Comparison of ENCODE assay signal across 24 cellular contexts in genomic region chrX:31337332-31337731, GRCh38.
DNase-seq lines count a peak whose midpoint lies in the region; ATAC-seq and TF ChIP-seq lines count a peak whose summit lies in the region.
"Had no signal": no experiment of that assay in that cellular context is flagged by ENCODE, and none has a peak within 500 bp of the region (broad histone marks: within the 10 kb centered on the region; RNA-seq: fewer than 3 reads in every experiment).

No MANE protein-coding gene starts in this region.

- no CpG with 5 or more reads among the region's 2 CpGs for WGBS in IMR-90 (ENCODE audit: extremely low coverage in 2 of 2, insufficient read length in 1 of 2), 2 experiments
- 77 to 78% methylated on average over 2 of the region's 2 CpGs for WGBS in sigmoid colon, 2 donors

- H3K9me3 ChIP-seq in IMR-90 (ENCODE audit: control insufficient read depth, insufficient read depth, low read length) (no peaks in the 10 kb centered on the region), right atrium auricular region (no peaks in the 10 kb centered on the region), sigmoid colon (no peaks in the 10 kb centered on the region)
- H3K9me3 ChIP-seq: neutrophil, upper lobe of right lung had no signal

- H3K27ac Mint-ChIP-seq in chondrocyte (ENCODE audit: unreplicated experiment) = peak overlapping the region; percentile 20
- H3K27ac Mint-ChIP-seq: activated naive CD8-positive, alpha-beta T cell treated with anti-CD3 and anti-CD28 coated beads, Interleukin-2, amount 10 ng/mL, durations not matched to agents 7 days and 5 days had no signal

- POLR2A ChIA-PET in IMR-90 (lab: Charles Lee; ENCODE audit: unreplicated experiment) = interaction anchor here (0.6 kb wide), 1 partner anchor 263 kb away, joined by 3 read pairs; no protein-coding TSS in a partner anchor

- H3K4me2 ChIP-seq in IMR-90 (ENCODE audit: low read depth, low read length) = no peak overlapping the region
- H3K4me2 ChIP-seq: KMS-11 had no signal

- H4K20me1 ChIP-seq in IMR-90 (ENCODE audit: insufficient read depth, low read length) = no peaks in the 10 kb centered on the region

- no peaks in the 10 kb centered on the region for H3K27me3 ChIP-seq in IMR-90 (ENCODE audit: control insufficient read depth, insufficient read depth, low read length)
- no peaks in the 10 kb centered on the region for H3K27me3 ChIP-seq in right atrium auricular region
- H3K27me3 ChIP-seq in sigmoid colon = no peaks in the 10 kb centered on the region
- H3K27me3 ChIP-seq: neutrophil, upper lobe of right lung had no signal

- ATAC-seq in IMR-90 (ENCODE audit: low read depth) (no peak), HG02870 (IDR thresholded peaks at IDR 0.05; ENCODE audit: unreplicated experiment) (no peak), HG03280 (IDR thresholded peaks at IDR 0.05; ENCODE audit: unreplicated experiment) (no peak)
- ATAC-seq: GM12878, upper lobe of right lung had no signal

- TF ChIP-seq POLR2A in IMR-90 (IDR thresholded peaks at IDR 0.05; ENCODE audit: low read depth, low read length) (no peak), sigmoid colon (IDR thresholded peaks at IDR 0.05) (no peak)

- H2AK9ac ChIP-seq in IMR-90 (replicated peaks; ENCODE audit: low read depth, low read length, poor library complexity) = no peak overlapping the region

- H3K4me1 ChIP-seq in IMR-90 (ENCODE audit: control insufficient read depth, insufficient read depth, low read length) (no peaks in the 10 kb centered on the region), right atrium auricular region (peaks cover 0 to 4% of the 10 kb centered on the region in 2 donors), sigmoid colon (peaks cover 0 to 36% (median 12%) of the 10 kb centered on the region in 4 donors)
- H3K4me1 ChIP-seq: upper lobe of right lung had no signal

- H3K23ac ChIP-seq in IMR-90 (ENCODE audit: low read depth, low read length) = no peak overlapping the region

- H3K9ac ChIP-seq in IMR-90 (ENCODE audit: low read depth, low read length) = no peak overlapping the region
- H3K9ac ChIP-seq: KMS-11 had no signal

- no peaks in the 10 kb centered on the region for H3K79me1 ChIP-seq in IMR-90 (ENCODE audit: low read depth in 1 of 2, low read length in 2 of 2)

- H2AFZ ChIP-seq in IMR-90 (replicated peaks; ENCODE audit: low read length, poor library complexity) = no peak overlapping the region

- H3K4me3 Mint-ChIP-seq in chondrocyte (ENCODE audit: unreplicated experiment) = no peak overlapping the region
- H3K4me3 Mint-ChIP-seq: activated naive CD8-positive, alpha-beta T cell treated with anti-CD3 and anti-CD28 coated beads, Interleukin-2, amount 10 ng/mL, durations not matched to agents 7 days and 5 days had no signal

- TF ChIP-seq CTCF in IMR-90 (conservative IDR thresholded peaks at IDR 0.05; ENCODE audit: low read depth, low read length) (no peak), chondrocyte (IDR thresholded peaks at IDR 0.05) (no peak), right atrium auricular region (IDR thresholded peaks at IDR 0.05) (no peak), sigmoid colon (IDR thresholded peaks at IDR 0.05) (no peak)

- peak overlapping the region; percentile 56; the same call in 1 of the 2 replicates for H3K4ac ChIP-seq in IMR-90 (ENCODE audit: low read depth, low read length)

- dilution Hi-C loops in IMR-90 (cut with HindIII; ENCODE audit: low sequenced_read_pairs, unreplicated experiment) = no loop called here

- no peaks in the 10 kb centered on the region for H3K36me3 ChIP-seq in IMR-90 (ENCODE audit: control insufficient read depth, insufficient read depth, low read length)
- no peaks in the 10 kb centered on the region for H3K36me3 ChIP-seq in right atrium auricular region
- no peaks in the 10 kb centered on the region for H3K36me3 ChIP-seq in sigmoid colon
- H3K36me3 ChIP-seq: neutrophil, upper lobe of right lung had no signal

- H3K14ac ChIP-seq in IMR-90 (replicated peaks; ENCODE audit: low read depth, low read length) = no peak overlapping the region; the same call in 1 of the 2 replicates

- no peak overlapping the region for H4K5ac ChIP-seq in IMR-90 (ENCODE audit: low read depth, low read length)

- no peaks in the 10 kb centered on the region for H3K9me1 ChIP-seq in IMR-90 (ENCODE audit: insufficient read depth, low read length)

- BruUV-seq in IMR-90 (replicated peaks; lab: Mats Ljungman, UMichigan) = no TSS peak

- H3K27me3 Mint-ChIP-seq in chondrocyte (ENCODE audit: low read depth) = no peaks in the 10 kb centered on the region
- H3K27me3 Mint-ChIP-seq: activated naive CD8-positive, alpha-beta T cell treated with anti-CD3 and anti-CD28 coated beads, Interleukin-2, amount 10 ng/mL, durations not matched to agents 7 days and 5 days had no signal

- no peak overlapping the region for H2BK120ac ChIP-seq in IMR-90 (ENCODE audit: low read depth, low read length)

- no peak overlapping the region for H3K56ac ChIP-seq in IMR-90 (ENCODE audit: extremely low read depth, insufficient read depth, low read length)

- H3K18ac ChIP-seq in IMR-90 (ENCODE audit: low read depth, low read length) = no peak overlapping the region

- H3K4me3 ChIP-seq in IMR-90 (ENCODE audit: insufficient read depth, low read depth, low read length) (no peak overlapping the region), right atrium auricular region (no peak overlapping the region), sigmoid colon (no peak overlapping the region)
- H3K4me3 ChIP-seq: GM12878, SK-N-MC, upper lobe of right lung had no signal

- H4K91ac ChIP-seq in IMR-90 (ENCODE audit: insufficient read depth, low read depth, low read length) = no peak overlapping the region

- peaks cover 25% of the 10 kb centered on the region for H3K9me3 Mint-ChIP-seq in chondrocyte (ENCODE audit: low read depth)
- H3K9me3 Mint-ChIP-seq: activated naive CD8-positive, alpha-beta T cell treated with anti-CD3 and anti-CD28 coated beads, Interleukin-2, amount 10 ng/mL, durations not matched to agents 7 days and 5 days had no signal

- H3K4me1 Mint-ChIP-seq in chondrocyte (ENCODE audit: low read depth) = peaks cover 50% of the 10 kb centered on the region
- H3K4me1 Mint-ChIP-seq: activated naive CD8-positive, alpha-beta T cell treated with anti-CD3 and anti-CD28 coated beads, Interleukin-2, amount 10 ng/mL, durations not matched to agents 7 days and 5 days had no signal

- no peak overlapping the region for H2BK5ac ChIP-seq in IMR-90 (ENCODE audit: low read depth, low read length, poor library complexity, severe bottlenecking)

- no peak overlapping the region for H3K27ac ChIP-seq in IMR-90 (ENCODE audit: insufficient read depth, low read length)
- H3K27ac ChIP-seq in right atrium auricular region = peak overlapping the region; percentile 29 to 45
- peak overlapping the region in 3 of 4 donors; percentile 28 to 64 (median 29) for H3K27ac ChIP-seq in sigmoid colon
- H3K27ac ChIP-seq: KMS-11, neutrophil, SK-N-MC, upper lobe of right lung had no signal

- no peak overlapping the region for H2BK20ac ChIP-seq in IMR-90 (ENCODE audit: low read depth, low read length)

- no peak overlapping the region for H2BK15ac ChIP-seq in IMR-90 (ENCODE audit: low read depth, low read length)

- no peak overlapping the region for H4K8ac ChIP-seq in IMR-90 (ENCODE audit: low read depth in 2 of 2, low read length in 2 of 2)

- no peak for TF ChIP-seq RAD21 in IMR-90 (IDR thresholded peaks at IDR 0.05; ENCODE audit: low read length)

- H3K36me3 Mint-ChIP-seq in chondrocyte (ENCODE audit: low read depth) = peaks cover 2% of the 10 kb centered on the region
- H3K36me3 Mint-ChIP-seq: activated naive CD8-positive, alpha-beta T cell treated with anti-CD3 and anti-CD28 coated beads, Interleukin-2, amount 10 ng/mL, durations not matched to agents 7 days and 5 days had no signal

- no peak overlapping the region for H2AK5ac ChIP-seq in IMR-90 (ENCODE audit: low read depth, low read length)

- CTCF ChIA-PET in IMR-90 (lab: Yijun Ruan, JAX) = no interaction called here

- in situ Hi-C loops in IMR-90 (cut with MboI; ENCODE audit: low sequenced_read_pairs) = no loop called here

- intact Hi-C loops in IMR-90 (cut with micrococcal nuclease) (no loop called here), sigmoid colon (cut with DNase I) (no loop called here)

- no peak for TF ChIP-seq EP300 in sigmoid colon (IDR thresholded peaks at IDR 0.05)

- no peak for DNase-seq in IMR-90
- no peak for DNase-seq in chondrocyte (ENCODE audit: low spot score)
- no peak for DNase-seq in right atrium auricular region (ENCODE audit: low spot score)
- DNase-seq in sigmoid colon = no peak
- no peak for DNase-seq in stimulated activated CD4-positive, alpha-beta T cell treated with anti-CD3 and anti-CD28 coated beads, Interleukin-4, amount 100 ng/mL, for 24 hours
- DNase-seq: activated CD4-positive, alpha-beta T cell treated with anti-CD3 and anti-CD28 coated beads for 4 hours; activated CD8-positive, alpha-beta memory T cell treated with anti-CD3 and anti-CD28 coated beads for 24 hours; activated effector memory CD4-positive, alpha-beta T cell treated with Interleukin-2 at 50 U/mL for 16 hours; activated naive CD8-positive, alpha-beta T cell treated with anti-CD3 and anti-CD28 coated beads, Interleukin-2, amount 10 ng/mL, durations not matched to agents 7 days and 5 days; cerebellar nuclear complex; HCEC 1CT; mesendoderm; NCI-H1417 treated with DMSO at 0.1 percent for 48 hours; NCI-H2081; NCI-H345; NCI-H82; stimulated activated CD4-positive, alpha-beta T cell treated with anti-CD3 and anti-CD28 coated beads, Interleukin-2, amount 100 ng/mL, for 48 hours; upper lobe of right lung had no signal

TF ChIP-seq in IMR-90, 13 proteins besides CTCF, POLR2A, EP300 and RAD21 (continues in another document):
- TF ChIP-seq BHLHE40 (IDR thresholded peaks at IDR 0.05; ENCODE audit: low read depth, low read length) (no peak), CHD1 (IDR thresholded peaks at IDR 0.05; ENCODE audit: low read depth, low read length) (no peak), FOS (IDR thresholded peaks at IDR 0.05; ENCODE audit: low read depth, low read length) (no peak)
- TF ChIP-seq, protein P1, sequence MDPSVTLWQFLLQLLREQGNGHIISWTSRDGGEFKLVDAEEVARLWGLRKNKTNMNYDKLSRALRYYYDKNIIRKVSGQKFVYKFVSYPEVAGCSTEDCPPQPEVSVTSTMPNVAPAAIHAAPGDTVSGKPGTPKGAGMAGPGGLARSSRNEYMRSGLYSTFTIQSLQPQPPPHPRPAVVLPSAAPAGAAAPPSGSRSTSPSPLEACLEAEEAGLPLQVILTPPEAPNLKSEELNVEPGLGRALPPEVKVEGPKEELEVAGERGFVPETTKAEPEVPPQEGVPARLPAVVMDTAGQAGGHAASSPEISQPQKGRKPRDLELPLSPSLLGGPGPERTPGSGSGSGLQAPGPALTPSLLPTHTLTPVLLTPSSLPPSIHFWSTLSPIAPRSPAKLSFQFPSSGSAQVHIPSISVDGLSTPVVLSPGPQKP (IDR thresholded peaks at IDR 0.05; ENCODE audit: borderline replicate concordance, low read depth, low read length) = no peak
- TF ChIP-seq, protein P2, sequence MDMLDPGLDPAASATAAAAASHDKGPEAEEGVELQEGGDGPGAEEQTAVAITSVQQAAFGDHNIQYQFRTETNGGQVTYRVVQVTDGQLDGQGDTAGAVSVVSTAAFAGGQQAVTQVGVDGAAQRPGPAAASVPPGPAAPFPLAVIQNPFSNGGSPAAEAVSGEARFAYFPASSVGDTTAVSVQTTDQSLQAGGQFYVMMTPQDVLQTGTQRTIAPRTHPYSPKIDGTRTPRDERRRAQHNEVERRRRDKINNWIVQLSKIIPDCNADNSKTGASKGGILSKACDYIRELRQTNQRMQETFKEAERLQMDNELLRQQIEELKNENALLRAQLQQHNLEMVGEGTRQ (IDR thresholded peaks at IDR 0.05; ENCODE audit: low read depth, low read length) = no peak
